ENCODE assay signal across 8 cellular contexts in genomic region chr1:185046639-185047038, GRCh38. TPM values are rescaled to one million over a fixed set of nuclear protein-coding genes. Genes with fewer than 3 reads are reported as not detected.
DNase-seq lines count a peak whose midpoint lies in the region; ATAC-seq, FAIRE-seq and TF ChIP-seq lines count a peak whose summit lies in the region.

No MANE protein-coding gene starts in this region.

- no peak for ATAC-seq in central memory CD8-positive, alpha-beta T cell (replicated peaks; ENCODE audit: extremely low read depth, poor library complexity, severe bottlenecking)

- H3K36me3 Mint-ChIP-seq in IgD-negative memory B cell = no peaks in the 10 kb centered on the region
- peaks cover 4% of the 10 kb centered on the region for H3K36me3 Mint-ChIP-seq in central memory CD8-positive, alpha-beta T cell (ENCODE audit: insufficient read depth)

- no peak for FAIRE-seq in RCC 7860 (lab: Jason Lieb, UNC)

- H3K27me3 ChIP-seq in AG04450 (ENCODE audit: control insufficient read depth, insufficient read depth, low read length) (no peaks in the 10 kb centered on the region), muscle layer of colon (ENCODE audit: control insufficient read depth in 1 of 2, insufficient read depth in 2 of 2, low read length in 2 of 2) (no peaks in the 10 kb centered on the region)

- H3K4me3 ChIP-seq in AG04450 (ENCODE audit: low read depth, low read length) = peak overlapping the region; percentile 82
- H3K4me3 ChIP-seq in muscle layer of colon (ENCODE audit: low read depth in 1 of 2, low read length in 2 of 2) = peak overlapping the region; percentile 94 to 95

- H3K27ac ChIP-seq in AG04450 (ENCODE audit: low read depth, low read length) (no peak overlapping the region), muscle layer of colon (ENCODE audit: low read depth, low read length) (peak overlapping the region; percentile 89)

- H3K9me3 Mint-ChIP-seq in IgD-negative memory B cell = peaks cover 0 to 2% (median 0%) of the 10 kb centered on the region in 3 donors
- no peaks in the 10 kb centered on the region for H3K9me3 Mint-ChIP-seq in central memory CD8-positive, alpha-beta T cell

- H3K4me3 Mint-ChIP-seq in IgD-negative memory B cell = peak overlapping the region; percentile 90 to 98 (median 94)
- H3K4me3 Mint-ChIP-seq in central memory CD8-positive, alpha-beta T cell = peak overlapping the region; percentile 96

- peaks cover 11% of the 10 kb centered on the region for H3K4me1 ChIP-seq in muscle layer of colon (ENCODE audit: insufficient read depth, low read length)

- H3K27ac Mint-ChIP-seq in IgD-negative memory B cell = peak overlapping the region in 2 of 3 donors; percentile 20 to 83
- peak overlapping the region; percentile 71 for H3K27ac Mint-ChIP-seq in central memory CD8-positive, alpha-beta T cell (ENCODE audit: low read depth)

- H3K9me3 ChIP-seq in AG04450 (ENCODE audit: control insufficient read depth, insufficient read depth, low read length) = no peaks in the 10 kb centered on the region; the same call in 1 of the 2 replicates
- H3K9me3 ChIP-seq in muscle layer of colon (ENCODE audit: low read length) = no peaks in the 10 kb centered on the region

- H3K9ac ChIP-seq in muscle layer of colon (ENCODE audit: low read length) = peak overlapping the region; percentile 35

- H3K4me1 Mint-ChIP-seq in IgD-negative memory B cell = peaks cover 27 to 48% (median 40%) of the 10 kb centered on the region in 3 donors
- peaks cover 57% of the 10 kb centered on the region for H3K4me1 Mint-ChIP-seq in central memory CD8-positive, alpha-beta T cell

- H3K36me3 ChIP-seq in muscle layer of colon (ENCODE audit: insufficient read depth, low read length) = no peaks in the 10 kb centered on the region

- CTCF ChIA-PET in AG04450 (lab: Charles Lee) = interaction anchor here (0.6 to 2.3 kb wide), 4 partner anchors 13 to 242 kb away, joined by 3 to 7 read pairs (median 6); no protein-coding TSS in a partner anchor

- DNase-seq in AG04450 (ENCODE audit: low read depth, low spot score) = no peak
- DNase-seq in central memory CD8-positive, alpha-beta T cell (ENCODE audit: low spot score in 2 of 2) = no peak
- no peak for DNase-seq in RCC 7860 (ENCODE audit: low spot score)
- no peak for DNase-seq in NCI-H1417 treated with DMSO at 0.1 percent for 48 hours (lab: John Stamatoyannopoulos, UW)
- no peak for DNase-seq in T-helper 9 cell
- DNase-seq in SHP77 treated with DMSO at 0.1 percent for 48 hours (lab: John Stamatoyannopoulos, UW) = no peak

- no peaks in the 10 kb centered on the region for H3K27me3 Mint-ChIP-seq in IgD-negative memory B cell
- no peaks in the 10 kb centered on the region for H3K27me3 Mint-ChIP-seq in central memory CD8-positive, alpha-beta T cell

- POLR2A ChIA-PET in AG04450 (lab: Yijun Ruan, JAX) = interaction anchor here (1.3 kb wide), 1 partner anchor 241 kb away, joined by 3 read pairs; no protein-coding TSS in a partner anchor

- TF ChIP-seq CTCF in AG04450 (IDR thresholded peaks at IDR 0.05; ENCODE audit: low read depth, low read length) = no peak

RNA-seq across cellular contexts. Expression of gene RNF2, which starts 1.3 kb away (rescaled TPM):
- 38.4 and 49.4 TPM in 2 replicates for polyA plus RNA-seq in AG04450 (2011; rRNA removed)
- 37.9 and 60.2 TPM in 2 replicates for polyA minus RNA-seq in AG04450 (2011; rRNA and poly(A)+ RNA removed)
- polyA plus RNA-seq in IgD-negative memory B cell = 28.3 TPM
